1 cellular context compared by ENCODE assay signal in genomic region chr20:56391596-56392281, GRCh38.
A peak's percentile ranks its signal among the peaks of the same experiment; 100 is the strongest.
TF ChIP-seq lines count a peak whose summit lies in the region.

Gene AURKA (minus strand): TSS chr20:56392215. CDS start chr20:56388197, 4,018 bp downstream.

TF ChIP-seq in K562, 482 proteins besides CTCF, POLR2A, EP300 and RAD21 (continued from another document):
- TF ChIP-seq, protein P1, sequence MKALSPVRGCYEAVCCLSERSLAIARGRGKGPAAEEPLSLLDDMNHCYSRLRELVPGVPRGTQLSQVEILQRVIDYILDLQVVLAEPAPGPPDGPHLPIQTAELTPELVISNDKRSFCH (CRISPR knock-in tag; IDR thresholded peaks at IDR 0.05): no peak
- TF ChIP-seq, protein P1 (tag; IDR thresholded peaks at IDR 0.05): no peak
- TF ChIP-seq MCM7 (IDR thresholded peaks at IDR 0.05) (no peak), ZNF232 (CRISPR knock-in tag; IDR thresholded peaks at IDR 0.05) (peak; percentile 27; the same call in 1 of the 2 replicates), ZNF785 (CRISPR knock-in tag; IDR thresholded peaks at IDR 0.05) (no peak), ETV6 (IDR thresholded peaks at IDR 0.05; ENCODE audit: borderline replicate concordance in 1 of 2, low read depth in 2 of 2, low read length in 1 of 2) (no peak), ETV6 (CRISPR knock-in tag; IDR thresholded peaks at IDR 0.05; ENCODE audit: borderline replicate concordance) (0 out of 2 replicates have a peak, but pooled peaks have one; percentile 34), POLR2G (IDR thresholded peaks at IDR 0.05; ENCODE audit: low read depth, low read length) (peak; percentile 89), CBX3 (IDR thresholded peaks at IDR 0.05; ENCODE audit: borderline replicate concordance in 1 of 2, low read length in 2 of 2) (no peak), HNRNPK (IDR thresholded peaks at IDR 0.05; ENCODE audit: low read depth, low read length, poor library complexity, severe bottlenecking) (no peak), TAL1 (IDR thresholded peaks at IDR 0.05) (no peak), MECOM (CRISPR knock-in tag; IDR thresholded peaks at IDR 0.05) (no peak), SP1 (CRISPR knock-in tag; IDR thresholded peaks at IDR 0.05) (no peak), STAT5A (IDR thresholded peaks at IDR 0.05; ENCODE audit: borderline replicate concordance, low read length) (no peak), LARP7 (IDR thresholded peaks at IDR 0.05) (no peak), MYBL2 (IDR thresholded peaks at IDR 0.05; ENCODE audit: low read depth) (peak; percentile 100), MYBL2 (CRISPR knock-in tag; IDR thresholded peaks at IDR 0.05; ENCODE audit: borderline replicate concordance) (no peak), NELFE (IDR thresholded peaks at IDR 0.05; ENCODE audit: insufficient read depth, insufficient read length) (no peak), ZNF134 (CRISPR knock-in tag; conservative IDR thresholded peaks at IDR 0.05) (no peak), ETV1 (tag; conservative IDR thresholded peaks at IDR 0.05; ENCODE audit: low read depth) (no peak), ZNF586 (CRISPR knock-in tag; conservative IDR thresholded peaks at IDR 0.05) (no peak), HNRNPUL1 (IDR thresholded peaks at IDR 0.05; ENCODE audit: low read length) (no peak), ZNF707 (CRISPR knock-in tag; conservative IDR thresholded peaks at IDR 0.05) (no peak), MYNN (IDR thresholded peaks at IDR 0.05) (no peak), MYNN (CRISPR knock-in tag; IDR thresholded peaks at IDR 0.05) (no peak), RCOR1 (IDR thresholded peaks at IDR 0.05; ENCODE audit: borderline replicate concordance in 1 of 2, low read depth in 2 of 2, low read length in 2 of 2) (no peak), AFF1 (IDR thresholded peaks at IDR 0.05; ENCODE audit: low read depth in 1 of 2, partially characterized antibody in 2 of 2) (no peak), PHTF2 (CRISPR knock-in tag; IDR thresholded peaks at IDR 0.05) (no peak), KDM4B (IDR thresholded peaks at IDR 0.05; ENCODE audit: borderline replicate concordance in 2 of 2, low read depth in 1 of 2) (no peak), FOSL1 (tag; conservative IDR thresholded peaks at IDR 0.05) (no peak), ZNF668 (CRISPR knock-in tag; IDR thresholded peaks at IDR 0.05) (no peak), ZNF282 (CRISPR knock-in tag; IDR thresholded peaks at IDR 0.05) (no peak), NR2C2 (CRISPR knock-in tag; IDR thresholded peaks at IDR 0.05) (no peak), NR2C2 (tag; IDR thresholded peaks at IDR 0.05) (no peak), PREB (CRISPR knock-in tag; IDR thresholded peaks at IDR 0.05) (no peak), NR4A1 (CRISPR knock-in tag; IDR thresholded peaks at IDR 0.05) (no peak), NR4A1 (tag; IDR thresholded peaks at IDR 0.05) (no peak), NONO (IDR thresholded peaks at IDR 0.05; ENCODE audit: low read depth in 2 of 2, low read length in 1 of 2) (no peak), HDAC2 (IDR thresholded peaks at IDR 0.05) (no peak; the same call in 1 of the 2 replicates), ZNF444 (CRISPR knock-in tag; IDR thresholded peaks at IDR 0.05) (no peak)
- TF ChIP-seq, protein P2, sequence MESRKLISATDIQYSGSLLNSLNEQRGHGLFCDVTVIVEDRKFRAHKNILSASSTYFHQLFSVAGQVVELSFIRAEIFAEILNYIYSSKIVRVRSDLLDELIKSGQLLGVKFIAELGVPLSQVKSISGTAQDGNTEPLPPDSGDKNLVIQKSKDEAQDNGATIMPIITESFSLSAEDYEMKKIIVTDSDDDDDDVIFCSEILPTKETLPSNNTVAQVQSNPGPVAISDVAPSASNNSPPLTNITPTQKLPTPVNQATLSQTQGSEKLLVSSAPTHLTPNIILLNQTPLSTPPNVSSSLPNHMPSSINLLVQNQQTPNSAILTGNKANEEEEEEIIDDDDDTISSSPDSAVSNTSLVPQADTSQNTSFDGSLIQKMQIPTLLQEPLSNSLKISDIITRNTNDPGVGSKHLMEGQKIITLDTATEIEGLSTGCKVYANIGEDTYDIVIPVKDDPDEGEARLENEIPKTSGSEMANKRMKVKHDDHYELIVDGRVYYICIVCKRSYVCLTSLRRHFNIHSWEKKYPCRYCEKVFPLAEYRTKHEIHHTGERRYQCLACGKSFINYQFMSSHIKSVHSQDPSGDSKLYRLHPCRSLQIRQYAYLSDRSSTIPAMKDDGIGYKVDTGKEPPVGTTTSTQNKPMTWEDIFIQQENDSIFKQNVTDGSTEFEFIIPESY (CRISPR knock-in tag; IDR thresholded peaks at IDR 0.05): no peak
- TF ChIP-seq, protein P3, sequence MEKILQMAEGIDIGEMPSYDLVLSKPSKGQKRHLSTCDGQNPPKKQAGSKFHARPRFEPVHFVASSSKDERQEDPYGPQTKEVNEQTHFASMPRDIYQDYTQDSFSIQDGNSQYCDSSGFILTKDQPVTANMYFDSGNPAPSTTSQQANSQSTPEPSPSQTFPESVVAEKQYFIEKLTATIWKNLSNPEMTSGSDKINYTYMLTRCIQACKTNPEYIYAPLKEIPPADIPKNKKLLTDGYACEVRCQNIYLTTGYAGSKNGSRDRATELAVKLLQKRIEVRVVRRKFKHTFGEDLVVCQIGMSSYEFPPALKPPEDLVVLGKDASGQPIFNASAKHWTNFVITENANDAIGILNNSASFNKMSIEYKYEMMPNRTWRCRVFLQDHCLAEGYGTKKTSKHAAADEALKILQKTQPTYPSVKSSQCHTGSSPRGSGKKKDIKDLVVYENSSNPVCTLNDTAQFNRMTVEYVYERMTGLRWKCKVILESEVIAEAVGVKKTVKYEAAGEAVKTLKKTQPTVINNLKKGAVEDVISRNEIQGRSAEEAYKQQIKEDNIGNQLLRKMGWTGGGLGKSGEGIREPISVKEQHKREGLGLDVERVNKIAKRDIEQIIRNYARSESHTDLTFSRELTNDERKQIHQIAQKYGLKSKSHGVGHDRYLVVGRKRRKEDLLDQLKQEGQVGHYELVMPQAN (IDR thresholded peaks at IDR 0.05; ENCODE audit: borderline replicate concordance): no peak
- TF ChIP-seq, protein P4, sequence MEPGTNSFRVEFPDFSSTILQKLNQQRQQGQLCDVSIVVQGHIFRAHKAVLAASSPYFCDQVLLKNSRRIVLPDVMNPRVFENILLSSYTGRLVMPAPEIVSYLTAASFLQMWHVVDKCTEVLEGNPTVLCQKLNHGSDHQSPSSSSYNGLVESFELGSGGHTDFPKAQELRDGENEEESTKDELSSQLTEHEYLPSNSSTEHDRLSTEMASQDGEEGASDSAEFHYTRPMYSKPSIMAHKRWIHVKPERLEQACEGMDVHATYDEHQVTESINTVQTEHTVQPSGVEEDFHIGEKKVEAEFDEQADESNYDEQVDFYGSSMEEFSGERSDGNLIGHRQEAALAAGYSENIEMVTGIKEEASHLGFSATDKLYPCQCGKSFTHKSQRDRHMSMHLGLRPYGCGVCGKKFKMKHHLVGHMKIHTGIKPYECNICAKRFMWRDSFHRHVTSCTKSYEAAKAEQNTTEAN (CRISPR knock-in tag; IDR thresholded peaks at IDR 0.05): no peak
